ENCODE assay signal across 9 cellular contexts in the genomic region with DNA sequence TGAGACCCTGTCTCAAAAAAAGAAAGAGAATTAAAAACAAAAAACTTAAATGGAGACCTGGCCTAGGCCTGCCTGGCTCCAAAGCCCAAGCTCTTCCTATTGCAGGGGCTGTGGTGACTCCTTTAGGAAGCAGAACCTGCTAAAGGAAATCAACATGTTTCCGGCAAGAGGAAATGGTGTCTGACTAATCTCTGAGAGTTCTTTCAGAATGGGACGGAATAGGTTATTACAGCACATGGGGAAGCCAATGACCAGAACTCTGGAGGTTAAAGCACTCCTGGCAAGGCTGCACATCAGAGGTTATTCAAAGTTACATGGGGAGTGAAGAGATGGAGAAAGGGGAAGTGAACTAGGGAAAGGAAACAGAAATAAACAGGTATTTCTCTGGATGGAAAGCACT. TPM values are rescaled to one million over a fixed set of nuclear protein-coding genes. Genes with fewer than 3 reads are reported as not detected.
DNase-seq lines count a peak whose midpoint lies in the region; ATAC-seq and TF ChIP-seq lines count a peak whose summit lies in the region.
"Had no signal": no experiment of that assay in that cellular context is flagged by ENCODE, and none has a peak within 500 bp of the region (broad histone marks: within the 10 kb centered on the region; RNA-seq: fewer than 3 reads in every experiment).

No MANE protein-coding gene starts in this region.

- H3K36me3 Mint-ChIP-seq in activated naive CD8-positive, alpha-beta T cell treated with anti-CD3 and anti-CD28 coated beads, Interleukin-2, amount 50 U/mL, for 24 hours (ENCODE audit: low read depth) = no peaks in the 10 kb centered on the region
- peaks cover 4% of the 10 kb centered on the region for H3K36me3 Mint-ChIP-seq in glutamatergic neuron (ENCODE audit: unreplicated experiment)

- peaks cover 16% of the 10 kb centered on the region for H4K20me1 ChIP-seq in BLaER1

- H3K4me3 ChIP-seq in BLaER1 = no peak overlapping the region
- no peak overlapping the region for H3K4me3 ChIP-seq in left lung

- peak; percentile 43 for ATAC-seq in activated naive CD8-positive, alpha-beta T cell treated with anti-CD3 and anti-CD28 coated beads, Interleukin-2, amount 50 U/mL, for 24 hours
- peak; percentile 57 for ATAC-seq in left lung

- DNase-seq in Kasumi-1 (lab: John Stamatoyannopoulos, UW) (peak; percentile 99), left lung (no peak), glutamatergic neuron (no peak), DMS114 treated with DMSO at 0.1 percent for 48 hours (lab: John Stamatoyannopoulos, UW; ENCODE audit: unreplicated experiment) (no peak), globus pallidus (ENCODE audit: low spot score) (no peak), Ammon's horn (ENCODE audit: low spot score) (no peak)
- no peak for DNase-seq in activated naive CD8-positive, alpha-beta T cell treated with anti-CD3 and anti-CD28 coated beads, Interleukin-2, amount 50 U/mL, for 24 hours
- DNase-seq: DND-41 had no signal

- peaks cover 7% of the 10 kb centered on the region for H3K4me1 Mint-ChIP-seq in activated naive CD8-positive, alpha-beta T cell treated with anti-CD3 and anti-CD28 coated beads, Interleukin-2, amount 50 U/mL, for 24 hours
- peaks cover 2% of the 10 kb centered on the region for H3K4me1 Mint-ChIP-seq in glutamatergic neuron (ENCODE audit: low read depth, unreplicated experiment)

- no peak for TF ChIP-seq CTCF in left lung (IDR thresholded peaks at IDR 0.05)
- no peak for TF ChIP-seq CTCF in glutamatergic neuron (IDR thresholded peaks at IDR 0.05; ENCODE audit: partially characterized antibody, unreplicated experiment)

- no peaks in the 10 kb centered on the region for H3K27me3 Mint-ChIP-seq in activated naive CD8-positive, alpha-beta T cell treated with anti-CD3 and anti-CD28 coated beads, Interleukin-2, amount 50 U/mL, for 24 hours
- H3K27me3 Mint-ChIP-seq in glutamatergic neuron (ENCODE audit: unreplicated experiment) = peaks cover 2% of the 10 kb centered on the region

- intact Hi-C loops in left lung (cut with DNase I) = no loop called here

- H3K27ac ChIP-seq in BLaER1 (peak overlapping the region; percentile 40), left lung (peak overlapping the region in 1 of 2 donors; percentile 71)

- no peak overlapping the region for H3K9ac ChIP-seq in BLaER1

- peak overlapping the region; percentile 72 for H3K4me2 ChIP-seq in BLaER1

- no peaks in the 10 kb centered on the region for H3K9me3 ChIP-seq in BLaER1
- no peaks in the 10 kb centered on the region for H3K9me3 ChIP-seq in left lung

- H3K9me3 Mint-ChIP-seq in activated naive CD8-positive, alpha-beta T cell treated with anti-CD3 and anti-CD28 coated beads, Interleukin-2, amount 50 U/mL, for 24 hours = no peaks in the 10 kb centered on the region
- no peaks in the 10 kb centered on the region for H3K9me3 Mint-ChIP-seq in glutamatergic neuron (ENCODE audit: unreplicated experiment)

- no peak overlapping the region for H3K27ac Mint-ChIP-seq in activated naive CD8-positive, alpha-beta T cell treated with anti-CD3 and anti-CD28 coated beads, Interleukin-2, amount 50 U/mL, for 24 hours
- no peak overlapping the region for H3K27ac Mint-ChIP-seq in glutamatergic neuron (ENCODE audit: unreplicated experiment)

- H3K27me3 ChIP-seq in BLaER1 (no peaks in the 10 kb centered on the region), left lung (no peaks in the 10 kb centered on the region)

- H3K4me3 Mint-ChIP-seq in activated naive CD8-positive, alpha-beta T cell treated with anti-CD3 and anti-CD28 coated beads, Interleukin-2, amount 50 U/mL, for 24 hours = no peak overlapping the region
- H3K4me3 Mint-ChIP-seq in glutamatergic neuron (ENCODE audit: unreplicated experiment) = no peak overlapping the region

- peaks cover 26% of the 10 kb centered on the region for H3K4me1 ChIP-seq in BLaER1
- H3K4me1 ChIP-seq in left lung = peaks cover 0 to 28% of the 10 kb centered on the region in 2 donors

- H3K36me3 ChIP-seq in BLaER1 (peaks cover 47% of the 10 kb centered on the region), left lung (no peaks in the 10 kb centered on the region)

RNA-seq across cellular contexts. Expression of gene KIF3C, which starts 21.4 kb away (rescaled TPM):
- total RNA-seq in left lung (10 to 100 TPM in 1 of 2 donors, 1 to 10 TPM in 1; 5.4 to 10.3 TPM), glutamatergic neuron (ENCODE audit: unreplicated experiment) (210 TPM)

Comparison
In these comparisons a context has a peak if more than half of its experiments do, and no peak if none do; other contexts are left out.
1. DNase-seq: peak in Kasumi-1 (2 of 2); none in activated naive CD8-positive, alpha-beta T cell treated with anti-CD3 and anti-CD28 coated beads, Interleukin-2, amount 50 U/mL, for 24 hours (single experiment), left lung (0 of 2), glutamatergic neuron (single experiment), DMS114 treated with DMSO at 0.1 percent for 48 hours (single experiment), globus pallidus (single experiment) and Ammon's horn (single experiment).
2. RNA of gene KIF3C, which starts 21.4 kb away (total RNA-seq): 210 TPM in glutamatergic neuron (single experiment); 5.4 to 10.3 TPM in left lung; every median in the first group is over 10 times any median in the second.